In genomic region chr3:156674911-156675743, GRCh38 we compare ENCODE assay signal across 8 cellular contexts. TPM values are rescaled to one million over a fixed set of nuclear protein-coding genes. Genes with fewer than 3 reads are reported as not detected.
A peak's percentile ranks its signal among the peaks of the same experiment; 100 is the strongest.
DNase-seq lines count a peak whose midpoint lies in the region; ATAC-seq and TF ChIP-seq lines count a peak whose summit lies in the region.

No MANE protein-coding gene starts in this region.

- POLR2A ChIA-PET in CD4-positive, alpha-beta T cell (lab: Charles Lee), result interaction anchor here (0.6 to 7.1 kb wide), 27 partner anchors 8 to 869 kb away, joined by 3 to 91 read pairs (median 5); partner anchors contain the start of genes C3orf33, CCNL1, SLC33A1 and SSR3

- H3K27ac ChIP-seq in CD4-positive, alpha-beta T cell (ENCODE audit: low read depth, low read length), result peak overlapping the region; percentile 93
- H3K27ac ChIP-seq in adrenal gland, result peak overlapping the region; percentile 93 to 99 (median 97)
- peak overlapping the region; percentile 95 for H3K27ac ChIP-seq in left ventricle myocardium inferior (replicated peaks)

- H3K27me3 ChIP-seq in CD4-positive, alpha-beta T cell (ENCODE audit: control insufficient read depth, insufficient read depth, low read length), result no peaks in the 10 kb centered on the region
- no peaks in the 10 kb centered on the region for H3K27me3 ChIP-seq in adrenal gland
- no peaks in the 10 kb centered on the region for H3K27me3 ChIP-seq in left ventricle myocardium inferior (ENCODE audit: low read depth)

- ATAC-seq in CD4-positive, alpha-beta T cell (ENCODE audit: poor library complexity), result peak; percentile 14
- peak; percentile 0 for ATAC-seq in HG02943 (IDR thresholded peaks at IDR 0.05; ENCODE audit: low read depth, unreplicated experiment)
- ATAC-seq in SK-N-SH treated with all-trans-retinoic acid at 6 μM for 48 hours, result peak; percentile 57
- ATAC-seq in GM18868 (IDR thresholded peaks at IDR 0.05; ENCODE audit: unreplicated experiment), result no peak

- peaks cover 48% of the 10 kb centered on the region for H3K36me3 Mint-ChIP-seq in CD4-positive, alpha-beta T cell (ENCODE audit: low read depth)

- peak; percentile 11 to 54 (median 32) for DNase-seq in CD4-positive, alpha-beta T cell
- DNase-seq in adrenal gland (peak; percentile 38 to 69 (median 57)), left ventricle myocardium inferior (peak; percentile 76), posterior vena cava (ENCODE audit: low spot score) (peak; percentile 93), superior temporal gyrus (ENCODE audit: extremely low spot score) (no peak)

- H3K4me1 ChIP-seq in adrenal gland (replicated peaks in 1 of 2) (peaks cover 0 to 30% of the 10 kb centered on the region in 2 donors), left ventricle myocardium inferior (peaks cover 66% of the 10 kb centered on the region)

- peaks cover 53% of the 10 kb centered on the region for H3K4me1 Mint-ChIP-seq in CD4-positive, alpha-beta T cell (ENCODE audit: low read depth)

- intact Hi-C loops in CD4-positive, alpha-beta T cell (cut with DNase I, micrococcal nuclease), result loop anchor here (1.0 to 5.0 kb wide), 11 partner anchors 73 to 818 kb away; partner anchors contain the start of gene SSR3 (in 2 of the 2)
- intact Hi-C loops in adrenal gland (cut with DNase I), result loop anchor here (5.0 to 10.0 kb wide), 4 partner anchors 152 to 462 kb away; partner anchors contain the start of gene LEKR1 (in 1 of the 2)
- intact Hi-C loops in left ventricle myocardium inferior (cut with micrococcal nuclease), result loop anchor here (5.0 to 10.0 kb wide), 3 partner anchors 120 to 462 kb away; partner anchors contain the start of gene SSR3
- intact Hi-C loops in posterior vena cava (cut with DNase I), result loop anchor here (5.0 to 10.0 kb wide), 5 partner anchors 120 to 462 kb away; partner anchors contain the start of genes LEKR1 (in 1 of the 2) and SSR3 (in 1 of the 2)

- H3K9me3 ChIP-seq in CD4-positive, alpha-beta T cell (ENCODE audit: control insufficient read depth, low read length), result no peaks in the 10 kb centered on the region
- H3K9me3 ChIP-seq in adrenal gland (replicated peaks in 1 of 3) (no peaks in the 10 kb centered on the region), left ventricle myocardium inferior (replicated peaks) (no peaks in the 10 kb centered on the region)

- CTCF ChIA-PET in CD4-positive, alpha-beta T cell (lab: Charles Lee), result interaction anchor here (0.7 to 4.1 kb wide), 10 partner anchors 10 to 462 kb away, joined by 3 to 21 read pairs (median 6); partner anchors contain the start of gene SSR3

- no peaks in the 10 kb centered on the region for H3K9me3 Mint-ChIP-seq in CD4-positive, alpha-beta T cell

- peak overlapping the region; percentile 96 for H3K27ac Mint-ChIP-seq in CD4-positive, alpha-beta T cell

- TF ChIP-seq POLR2A in adrenal gland (IDR thresholded peaks at IDR 0.05), result no peak

- H3K4me3 ChIP-seq in adrenal gland (peak overlapping the region; percentile 73 to 87 (median 84)), left ventricle myocardium inferior (peak overlapping the region; percentile 81)

- 0 to 1% (median 0%) methylated on average over 34 to 84 of the region's 84 CpGs for WGBS in adrenal gland, 4 donors

- H3K36me3 ChIP-seq in adrenal gland (replicated peaks in 1 of 2) (peaks cover 0 to 11% of the 10 kb centered on the region in 2 donors), left ventricle myocardium inferior (peaks cover 17% of the 10 kb centered on the region)

- peak; percentile 28 for TF ChIP-seq CTCF in CD4-positive, alpha-beta T cell (IDR thresholded peaks at IDR 0.05)
- TF ChIP-seq CTCF in adrenal gland (IDR thresholded peaks at IDR 0.05), result peak in 5 of 6 experiments; percentile 27 to 59 (median 30)
- peak; percentile 61 for TF ChIP-seq CTCF in left ventricle myocardium inferior (IDR thresholded peaks at IDR 0.05; ENCODE audit: borderline replicate concordance)

- H3K27me3 Mint-ChIP-seq in CD4-positive, alpha-beta T cell, result no peaks in the 10 kb centered on the region

- H3K4me3 Mint-ChIP-seq in CD4-positive, alpha-beta T cell, result peak overlapping the region; percentile 93

TF ChIP-seq in SK-N-SH treated with all-trans-retinoic acid at 6 μM for 48 hours, 23 proteins besides CTCF, POLR2A, EP300 and RAD21:
- peak; percentile 33; the same call in 1 of the 2 replicates for TF ChIP-seq PATZ1 (CRISPR knock-in tag; IDR thresholded peaks at IDR 0.05; ENCODE audit: borderline replicate concordance)
- no peak for TF ChIP-seq CSRNP3 (CRISPR knock-in tag; IDR thresholded peaks at IDR 0.05)
- no peak for TF ChIP-seq CREB5 (CRISPR knock-in tag; IDR thresholded peaks at IDR 0.05; ENCODE audit: low read depth)
TF ChIP-seq in SK-N-SH treated with all-trans-retinoic acid at 6 μM for 48 hours: peak in this region for 1.

RNA-seq across cellular contexts. Expression of gene TIPARP, which starts 0.7 kb away (rescaled TPM):
- total RNA-seq in CD4-positive, alpha-beta T cell, result 100 to 1,000 TPM; 158 to 166 TPM
- total RNA-seq in adrenal gland (10 to 100 TPM; 15.8 to 75.5 (median 21.8) TPM), left ventricle myocardium inferior (27.2 TPM), posterior vena cava (10 to 100 TPM; 26.5 to 30.2 TPM)
- 10 to 100 TPM in 2 of 3 donors, 1 to 10 TPM in 1; 9.5 to 14.6 (median 10.9) TPM for polyA plus RNA-seq in adrenal gland
